In the genomic region with DNA sequence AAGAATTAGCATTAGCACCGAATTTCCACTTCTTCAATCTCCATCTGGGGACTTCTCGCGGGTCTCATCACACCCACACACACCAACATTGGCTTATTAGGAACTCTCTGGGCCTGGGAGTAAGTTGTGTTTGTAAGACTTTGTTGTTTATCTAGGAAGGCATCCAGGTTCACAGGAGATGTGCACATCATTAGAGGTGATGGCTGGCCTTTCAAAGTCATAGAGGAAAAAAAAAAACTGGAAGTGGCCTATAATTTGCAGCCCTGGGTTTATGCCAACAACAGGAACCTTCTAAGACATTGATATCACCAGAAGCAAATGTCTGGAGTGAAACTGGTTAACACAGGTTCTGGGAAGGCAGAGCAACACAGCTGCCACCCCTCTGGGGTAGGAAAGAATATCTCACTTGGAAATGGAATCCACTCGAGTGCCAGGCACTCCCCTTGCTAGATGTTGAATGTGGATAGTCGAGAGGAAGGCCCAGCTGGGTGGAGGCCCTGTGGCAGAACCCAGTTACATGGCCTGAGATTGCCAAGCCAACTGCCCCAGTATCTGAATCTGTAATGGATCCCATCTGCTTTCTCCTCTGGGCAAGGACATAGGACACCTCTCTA, we compare ENCODE assay signal across 19 cellular contexts.
DNase-seq lines count a peak whose midpoint lies in the region; ATAC-seq, FAIRE-seq and TF ChIP-seq lines count a peak whose summit lies in the region.
"Had no signal": no experiment of that assay in that cellular context is flagged by ENCODE, and none has a peak within 500 bp of the region (broad histone marks: within the 10 kb centered on the region; RNA-seq: fewer than 3 reads in every experiment).

No MANE protein-coding gene starts in this region.

- H3K36me3 Mint-ChIP-seq in activated CD4-positive, alpha-beta T cell treated with anti-CD3 and anti-CD28 coated beads, Interleukin-2, amount 10 ng/mL, durations not matched to agents 24 days and 14 days (ENCODE audit: low read depth), result peaks cover 56% of the 10 kb centered on the region
- H3K36me3 Mint-ChIP-seq: mesothelial cell of epicardium had no signal

- peak overlapping the region; percentile 18 for H3K27ac Mint-ChIP-seq in activated CD4-positive, alpha-beta T cell treated with anti-CD3 and anti-CD28 coated beads, Interleukin-2, amount 10 ng/mL, durations not matched to agents 24 days and 14 days
- H3K27ac Mint-ChIP-seq: mesothelial cell of epicardium had no signal

- H3K4me3 Mint-ChIP-seq in activated CD4-positive, alpha-beta T cell treated with anti-CD3 and anti-CD28 coated beads, Interleukin-2, amount 10 ng/mL, durations not matched to agents 24 days and 14 days, result no peak overlapping the region
- H3K4me3 Mint-ChIP-seq: mesothelial cell of epicardium had no signal

- H3K27me3 ChIP-seq in SJSA1 (replicated peaks), result no peaks in the 10 kb centered on the region
- H3K27me3 ChIP-seq in left lung, result no peaks in the 10 kb centered on the region
- no peaks in the 10 kb centered on the region for H3K27me3 ChIP-seq in upper lobe of left lung
- H3K27me3 ChIP-seq: adrenal gland, sigmoid colon had no signal

- no peak for FAIRE-seq in H54 (lab: Jason Lieb, UNC)
- FAIRE-seq: colon had no signal

- intact Hi-C loops in activated CD4-positive, alpha-beta T cell treated with anti-CD3 and anti-CD28 coated beads, Interleukin-2, amount 10 ng/mL, durations not matched to agents 24 days and 14 days (cut with micrococcal nuclease), result no loop called here
- intact Hi-C loops in left lung (cut with DNase I), result no loop called here

- TF ChIP-seq EP300 in upper lobe of left lung (IDR thresholded peaks at IDR 0.05), result no peak

- no peaks in the 10 kb centered on the region for H3K9me3 ChIP-seq in SJSA1 (replicated peaks)
- no peaks in the 10 kb centered on the region for H3K9me3 ChIP-seq in left lung
- no peaks in the 10 kb centered on the region for H3K9me3 ChIP-seq in upper lobe of left lung
- H3K9me3 ChIP-seq: adrenal gland, HAP-1, sigmoid colon had no signal

- no peak overlapping the region for H3K4me3 ChIP-seq in SJSA1
- no peak overlapping the region for H3K4me3 ChIP-seq in left lung
- H3K4me3 ChIP-seq in upper lobe of left lung, result no peak overlapping the region
- H3K4me3 ChIP-seq: adrenal gland, HAP-1, sigmoid colon had no signal

- peaks cover 33% of the 10 kb centered on the region for H3K4me1 Mint-ChIP-seq in activated CD4-positive, alpha-beta T cell treated with anti-CD3 and anti-CD28 coated beads, Interleukin-2, amount 10 ng/mL, durations not matched to agents 24 days and 14 days

- H3K27me3 Mint-ChIP-seq in activated CD4-positive, alpha-beta T cell treated with anti-CD3 and anti-CD28 coated beads, Interleukin-2, amount 10 ng/mL, durations not matched to agents 24 days and 14 days, result no peaks in the 10 kb centered on the region

- peaks cover 73% of the 10 kb centered on the region for H3K36me3 ChIP-seq in SJSA1
- H3K36me3 ChIP-seq in left lung, result no peaks in the 10 kb centered on the region
- peaks cover 0 to 2% (median 0%) of the 10 kb centered on the region in 4 donors for H3K36me3 ChIP-seq in upper lobe of left lung
- H3K36me3 ChIP-seq: adrenal gland, HAP-1, sigmoid colon had no signal

- H3K9me3 Mint-ChIP-seq in activated CD4-positive, alpha-beta T cell treated with anti-CD3 and anti-CD28 coated beads, Interleukin-2, amount 10 ng/mL, durations not matched to agents 24 days and 14 days, result no peaks in the 10 kb centered on the region
- H3K9me3 Mint-ChIP-seq: mesothelial cell of epicardium had no signal

- DNase-seq in activated CD4-positive, alpha-beta T cell treated with anti-CD3 and anti-CD28 coated beads, Interleukin-2, amount 10 ng/mL, durations not matched to agents 24 days and 14 days, result no peak
- no peak for DNase-seq in activated CD4-positive, alpha-beta T cell treated with anti-CD3 and anti-CD28 coated beads, Interleukin-2, amount 50 U/mL, for 4 hours
- DNase-seq in SJSA1 (ENCODE audit: low read depth in 1 of 2, low spot score in 2 of 2) (no peak), left lung (no peak), upper lobe of left lung (no peak), mucosa of gallbladder (ENCODE audit: low spot score) (no peak), H54 (ENCODE audit: insufficient read length, low spot score) (no peak)
- DNase-seq: activated CD8-positive, alpha-beta memory T cell treated with anti-CD3 and anti-CD28 coated beads for 24 hours; adrenal gland; glutamatergic neuron; NCI-H1436; occipital lobe; sigmoid colon; SW 1271 had no signal

- TF ChIP-seq CTCF in left lung (IDR thresholded peaks at IDR 0.05) (no peak), upper lobe of left lung (IDR thresholded peaks at IDR 0.05) (no peak)

- H3K4me1 ChIP-seq in SJSA1 (replicated peaks) (peaks cover 52% of the 10 kb centered on the region), left lung (peaks cover 28 to 29% of the 10 kb centered on the region in 2 donors), upper lobe of left lung (peaks cover 24 to 37% (median 26%) of the 10 kb centered on the region in 4 donors)
- H3K4me1 ChIP-seq: HAP-1 had no signal

- no peak for TF ChIP-seq POLR2A in upper lobe of left lung (IDR thresholded peaks at IDR 0.05)
- no peak for TF ChIP-seq POLR2A in H54 (IDR thresholded peaks at IDR 0.05; ENCODE audit: low read depth, low read length)

- 71 to 78% methylated on average over 5 of the region's 5 CpGs for WGBS in upper lobe of left lung, 2 donors

- H3K27ac ChIP-seq in SJSA1 (peak overlapping the region; percentile 60), left lung (peak overlapping the region in 1 of 2 donors; percentile 54), upper lobe of left lung (peak overlapping the region in 3 of 4 donors; percentile 33 to 64 (median 55))
- H3K27ac ChIP-seq: RWPE1, sigmoid colon had no signal

- ATAC-seq in left lung (peak; percentile 32), upper lobe of left lung (ENCODE audit: low FRiP score in 2 of 2) (no peak), GM18868 (IDR thresholded peaks at IDR 0.05; ENCODE audit: unreplicated experiment) (no peak)
